ENCODE assay signal across 1 cellular context in genomic region chr15:68888419-68888818, GRCh38.
TF ChIP-seq lines count a peak whose summit lies in the region.

No MANE protein-coding gene starts in this region.

TF ChIP-seq in K562, 482 proteins besides CTCF, POLR2A, EP300 and RAD21 (continued from another document):
- TF ChIP-seq ZNF395 (CRISPR knock-in tag; IDR thresholded peaks at IDR 0.05) = no peak
- no peak for TF ChIP-seq NFE2 (IDR thresholded peaks at IDR 0.05; ENCODE audit: low read depth)
- TF ChIP-seq PREB (CRISPR knock-in tag; IDR thresholded peaks at IDR 0.05) = no peak
- TF ChIP-seq SMAD1 (IDR thresholded peaks at IDR 0.05; ENCODE audit: low read depth, low read length, partially characterized antibody) = no peak
- no peak for TF ChIP-seq SMAD2 (IDR thresholded peaks at IDR 0.05; ENCODE audit: low read depth, low read length)
- no peak for TF ChIP-seq RFX7 (CRISPR knock-in tag; IDR thresholded peaks at IDR 0.05)
- TF ChIP-seq IFI16 (CRISPR knock-in tag; IDR thresholded peaks at IDR 0.05) = no peak
TF ChIP-seq in K562: peak in this region for 0.
